22 cellular contexts compared by ENCODE assay signal in the genomic region with DNA sequence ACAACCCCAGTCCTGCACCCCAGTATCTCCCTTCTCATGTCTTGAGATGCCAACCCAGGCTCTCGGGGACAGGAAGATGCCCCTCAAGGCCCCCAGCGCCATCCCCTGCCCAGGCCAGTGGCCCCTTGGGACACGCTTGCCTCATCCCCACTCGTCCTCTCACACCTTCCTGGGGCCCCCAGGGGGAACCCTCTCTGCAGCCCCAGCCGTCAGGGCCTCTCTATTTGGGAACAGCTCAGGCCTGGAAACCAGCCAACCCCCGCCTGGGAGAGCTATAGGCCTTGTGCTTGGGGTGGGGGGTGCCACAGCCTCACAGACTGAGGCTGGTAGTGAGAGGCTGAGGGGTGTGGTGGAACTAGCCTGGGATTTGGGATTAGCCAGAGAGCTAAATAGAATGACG. TPM values are rescaled to one million over a fixed set of nuclear protein-coding genes. Genes with fewer than 3 reads are reported as not detected.
"Had no signal": no experiment of that assay in that cellular context is flagged by ENCODE, and none has a peak within 500 bp of the region (broad histone marks: within the 10 kb centered on the region; RNA-seq: fewer than 3 reads in every experiment).

No MANE protein-coding gene starts in this region.

- H3K36me3 ChIP-seq: prostate gland, right lobe of liver had no signal

- H3K4me1 ChIP-seq: prostate gland, right lobe of liver had no signal

- H3K4me2 ChIP-seq: smooth muscle cell had no signal

- H3K27me3 ChIP-seq: right lobe of liver had no signal

- H3K27ac ChIP-seq: epithelial cell of prostate, prostate gland, right lobe of liver had no signal

- ATAC-seq: activated CD4-positive, CD25-positive, alpha-beta regulatory T cell treated with anti-CD3 and anti-CD28 coated beads, Interleukin-2, amount 50 U/mL, for 24 hours; left colon; right lobe of liver had no signal

- H3K9me3 ChIP-seq: prostate gland, right lobe of liver had no signal

- DNase-seq: activated CD4-positive, alpha-beta T cell treated with anti-CD3 and anti-CD28 coated beads, Interleukin-2, amount 50 U/mL, for 1 hour; activated CD8-positive, alpha-beta memory T cell treated with anti-CD3 and anti-CD28 coated beads for 24 hours; activated naive CD4-positive, alpha-beta T cell; aorta; dermis blood vessel endothelial cell; foreskin melanocyte; head of caudate nucleus; left colon; nephron progenitor cell; right lobe of liver; stimulated activated CD4-positive, alpha-beta T cell treated with anti-CD3 and anti-CD28 coated beads, Interleukin-4, amount 100 ng/mL, for 4 hours; stimulated activated CD8-positive, alpha-beta memory T cell treated with anti-CD3 and anti-CD28 coated beads, Interleukin-4, amount 100 ng/mL, for 48 hours; stimulated activated naive CD4-positive, alpha-beta T cell treated with Interleukin-2 at 50 U/mL for 16 hours; T1000 had no signal

- H3K4me3 ChIP-seq: lung, prostate gland, right lobe of liver, smooth muscle cell had no signal

- FAIRE-seq: bronchial epithelial cell, islet of Langerhans had no signal

RNA-seq across cellular contexts. Expression of gene LINGO1, which starts 7.8 kb away (rescaled TPM):
- total RNA-seq: bronchial epithelial cell, dermis blood vessel endothelial cell, fibroblast of lung had no signal
